Comparison of ENCODE assay signal across 8 cellular contexts in the genomic region with DNA sequence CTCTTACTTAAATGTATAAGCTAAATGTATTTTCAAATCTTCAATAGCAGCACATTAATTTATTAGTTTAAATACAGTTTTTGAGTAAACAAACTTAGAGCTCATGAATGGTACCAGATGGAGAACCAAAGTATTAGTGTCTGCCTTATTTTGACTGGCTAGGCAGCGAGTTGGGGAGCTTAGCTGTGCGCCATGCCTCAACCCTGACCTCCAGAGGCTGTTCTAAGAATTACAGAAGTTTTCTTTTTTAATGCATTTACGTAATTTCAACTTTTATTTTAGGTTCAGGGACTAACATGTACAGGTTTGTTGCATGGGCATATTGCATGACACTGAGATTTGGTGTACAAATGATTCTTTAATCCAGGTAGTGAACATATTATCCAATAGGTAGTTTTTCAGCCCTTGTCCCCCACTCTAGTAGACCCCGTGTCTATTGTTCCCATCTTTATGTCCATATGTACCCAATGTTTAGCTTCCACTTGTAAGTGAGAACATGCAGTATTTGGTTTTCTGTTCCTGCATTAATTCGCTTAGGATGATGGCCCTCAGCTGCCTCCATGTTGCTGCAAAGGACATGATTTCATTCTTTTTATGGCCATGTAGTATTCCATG.
DNase-seq lines count a peak whose midpoint lies in the region; ATAC-seq, FAIRE-seq and TF ChIP-seq lines count a peak whose summit lies in the region.

No MANE protein-coding gene starts in this region.

- BruUV-seq in K562 (replicated peaks; lab: Mats Ljungman, UMichigan), result no TSS peak

- H4K20me1 ChIP-seq in MM.1S (ENCODE audit: insufficient read depth, low read length), result no peaks in the 10 kb centered on the region
- no peaks in the 10 kb centered on the region for H4K20me1 ChIP-seq in K562 (replicated peaks; ENCODE audit: control insufficient read depth, insufficient read depth, low read length)

- WGBS in K562 (ENCODE audit: insufficient coverage, low coverage, missing lambda C conversion rate), result 0% methylated on average over 5 of the region's 5 CpGs

- H3K4me1 Mint-ChIP-seq in HFFc6 (ENCODE audit: low read depth) (no peaks in the 10 kb centered on the region), mesothelial cell of epicardium (peaks cover 9% of the 10 kb centered on the region)

- POLR2A ChIA-PET in K562 (lab: Yijun Ruan, JAX), result no interaction called here

- peak; percentile 58 to 74 for TF ChIP-seq RAD21 in K562 (CRISPR knock-in tag; conservative IDR thresholded peaks at IDR 0.05 in 1 of 2, IDR thresholded peaks at IDR 0.05 in 1 of 2)

- in situ Hi-C loops in K562 (cut with MboI) (no loop called here), gastrocnemius medialis (cut with MboI; ENCODE audit: low sequenced_read_pairs in 4 of 4) (no loop called here)

- peak; percentile 17 for DNase-seq in stimulated activated CD4-positive, alpha-beta T cell treated with anti-CD3 and anti-CD28 coated beads, Interleukin-15, amount 100 ng/mL, for 24 hours
- DNase-seq in stimulated activated CD4-positive, alpha-beta T cell treated with anti-CD3 and anti-CD28 coated beads, Interleukin-4, amount 100 ng/mL, for 4 hours, result no peak
- no peak for DNase-seq in HFFc6
- DNase-seq in MM.1S, result peak; percentile 77
- DNase-seq in K562 (ENCODE audit: extremely low read depth in 1 of 4, low spot score in 3 of 4), result peak; percentile 49 to 55 (median 54)
- DNase-seq in mesothelial cell of epicardium (ENCODE audit: low spot score in 2 of 2, unreplicated experiment in 2 of 2), result no peak
- no peak for DNase-seq in retina
- no peak for DNase-seq in gastrocnemius medialis

- peak; percentile 56 for FAIRE-seq in K562 (lab: Jason Lieb, UNC)

- TF ChIP-seq CTCF in HFFc6 (IDR thresholded peaks at IDR 0.05), result peak; percentile 70
- peak; percentile 96 for TF ChIP-seq CTCF in MM.1S (IDR thresholded peaks at IDR 0.05; ENCODE audit: low read length)
- peak; percentile 56 to 77 (median 71) for TF ChIP-seq CTCF in K562 (IDR thresholded peaks at IDR 0.05 in 2 of 3, conservative IDR thresholded peaks at IDR 0.05 in 1 of 3; ENCODE audit: insufficient read depth in 2 of 3, low read depth in 1 of 3, low read length in 3 of 3)
- peak; percentile 51 for TF ChIP-seq CTCF in mesothelial cell of epicardium (IDR thresholded peaks at IDR 0.05; ENCODE audit: unreplicated experiment)
- peak in 2 of 5 experiments; percentile 22 to 48 for TF ChIP-seq CTCF in gastrocnemius medialis (IDR thresholded peaks at IDR 0.05 in 4 of 5, conservative IDR thresholded peaks at IDR 0.05 in 1 of 5)

- H3K9me1 ChIP-seq in K562 (ENCODE audit: control insufficient read depth, insufficient read depth, low read length), result no peaks in the 10 kb centered on the region

- H3K9me3 Mint-ChIP-seq in HFFc6 (peaks cover 11% of the 10 kb centered on the region), mesothelial cell of epicardium (no peaks in the 10 kb centered on the region)

- no peak overlapping the region for H3K9ac ChIP-seq in MM.1S (ENCODE audit: low read length)
- no peak overlapping the region for H3K9ac ChIP-seq in K562 (ENCODE audit: insufficient read depth in 1 of 2, low read depth in 2 of 2, low read length in 2 of 2)

- H3F3A ChIP-seq in MM.1S (ENCODE audit: insufficient read depth, low read length), result no peaks in the 10 kb centered on the region

- H3K79me2 ChIP-seq in MM.1S (ENCODE audit: low read length) (no peaks in the 10 kb centered on the region), K562 (ENCODE audit: control insufficient read depth, insufficient read depth, low read length) (no peaks in the 10 kb centered on the region)

- no peaks in the 10 kb centered on the region for H3K27me3 ChIP-seq in MM.1S (replicated peaks; ENCODE audit: insufficient read depth, low read length)
- no peaks in the 10 kb centered on the region for H3K27me3 ChIP-seq in K562 (ENCODE audit: control insufficient read depth in 2 of 2, insufficient read depth in 2 of 2, low read length in 2 of 2)
- H3K27me3 ChIP-seq in gastrocnemius medialis, result no peaks in the 10 kb centered on the region

- intact Hi-C loops in K562 (cut with micrococcal nuclease) (loop anchor here (1.0 kb wide), 1 partner anchor 1148 kb away; no protein-coding TSS in a partner anchor), gastrocnemius medialis (cut with DNase I; ENCODE audit: low total_unique reads) (no loop called here)

- CTCF ChIA-PET in K562 (lab: Yijun Ruan, JAX; ENCODE audit: low intra/inter-chr PET ratio), result no interaction called here

- H3K27me3 Mint-ChIP-seq in HFFc6 (ENCODE audit: insufficient read depth), result no peaks in the 10 kb centered on the region
- H3K27me3 Mint-ChIP-seq in mesothelial cell of epicardium (ENCODE audit: low read depth), result no peaks in the 10 kb centered on the region

- H2AFZ ChIP-seq in MM.1S (ENCODE audit: low read length) (no peak overlapping the region), K562 (ENCODE audit: low read depth, low read length) (no peak overlapping the region)

- no peak for TF ChIP-seq EP300 in K562 (IDR thresholded peaks at IDR 0.05; ENCODE audit: low read length)

- H3K27ac ChIP-seq in MM.1S (ENCODE audit: low read length) (no peak overlapping the region), K562 (ENCODE audit: extremely low read depth, low read depth, low read length) (no peak overlapping the region), gastrocnemius medialis (no peak overlapping the region)

- H3K36me3 ChIP-seq in MM.1S (replicated peaks; ENCODE audit: insufficient read depth, low read length) (no peaks in the 10 kb centered on the region), K562 (ENCODE audit: control insufficient read depth, insufficient read depth, low read length) (no peaks in the 10 kb centered on the region), gastrocnemius medialis (no peaks in the 10 kb centered on the region)

- H3K4me1 ChIP-seq in MM.1S (ENCODE audit: low read length) (no peaks in the 10 kb centered on the region), K562 (replicated peaks in 1 of 2; ENCODE audit: control insufficient read depth in 2 of 2, insufficient read depth in 2 of 2, low read length in 2 of 2) (no peaks in the 10 kb centered on the region), gastrocnemius medialis (no peaks in the 10 kb centered on the region)

- peak overlapping the region; percentile 19; the same call in 1 of the 2 replicates for H3K4me2 ChIP-seq in MM.1S (ENCODE audit: low read depth, low read length)
- no peak overlapping the region for H3K4me2 ChIP-seq in K562 (ENCODE audit: insufficient read depth, low read length)

- H3K9me3 ChIP-seq in MM.1S (replicated peaks; ENCODE audit: insufficient read depth, low read length), result no peaks in the 10 kb centered on the region
- H3K9me3 ChIP-seq in K562 (replicated peaks; ENCODE audit: control insufficient read depth, insufficient read depth, low read depth, low read length), result no peaks in the 10 kb centered on the region
- H3K9me3 ChIP-seq in gastrocnemius medialis, result no peaks in the 10 kb centered on the region

- H3K36me3 Mint-ChIP-seq in HFFc6 (ENCODE audit: low read depth) (no peaks in the 10 kb centered on the region), mesothelial cell of epicardium (no peaks in the 10 kb centered on the region)

- no peak overlapping the region for H3K4me3 Mint-ChIP-seq in HFFc6
- H3K4me3 Mint-ChIP-seq in mesothelial cell of epicardium, result no peak overlapping the region

- no peak overlapping the region for H3K4me3 ChIP-seq in MM.1S (ENCODE audit: low read length)
- H3K4me3 ChIP-seq in K562, result no peak overlapping the region
- H3K4me3 ChIP-seq in gastrocnemius medialis, result no peak overlapping the region

- no peak for TF ChIP-seq POLR2A in K562 (conservative IDR thresholded peaks at IDR 0.05)
- no peak for TF ChIP-seq POLR2A in gastrocnemius medialis (IDR thresholded peaks at IDR 0.05)

- H3K27ac Mint-ChIP-seq in HFFc6 (no peak overlapping the region), mesothelial cell of epicardium (no peak overlapping the region)

- peak; percentile 88 for ATAC-seq in K562
- no peak for ATAC-seq in gastrocnemius medialis

- no peaks in the 10 kb centered on the region for H3K9me2 ChIP-seq in MM.1S (replicated peaks; ENCODE audit: insufficient read depth, low read length)

TF ChIP-seq in K562, 482 proteins besides CTCF, POLR2A, EP300 and RAD21 (continues in another document):
- TF ChIP-seq, protein P1, sequence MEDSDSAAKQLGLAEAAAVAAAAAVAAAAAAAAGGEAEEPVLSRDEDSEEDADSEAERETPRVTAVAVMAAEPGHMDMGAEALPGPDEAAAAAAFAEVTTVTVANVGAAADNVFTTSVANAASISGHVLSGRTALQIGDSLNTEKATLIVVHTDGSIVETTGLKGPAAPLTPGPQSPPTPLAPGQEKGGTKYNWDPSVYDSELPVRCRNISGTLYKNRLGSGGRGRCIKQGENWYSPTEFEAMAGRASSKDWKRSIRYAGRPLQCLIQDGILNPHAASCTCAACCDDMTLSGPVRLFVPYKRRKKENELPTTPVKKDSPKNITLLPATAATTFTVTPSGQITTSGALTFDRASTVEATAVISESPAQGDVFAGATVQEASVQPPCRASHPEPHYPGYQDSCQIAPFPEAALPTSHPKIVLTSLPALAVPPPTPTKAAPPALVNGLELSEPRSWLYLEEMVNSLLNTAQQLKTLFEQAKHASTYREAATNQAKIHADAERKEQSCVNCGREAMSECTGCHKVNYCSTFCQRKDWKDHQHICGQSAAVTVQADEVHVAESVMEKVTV (CRISPR knock-in tag; IDR thresholded peaks at IDR 0.05), result 0 out of 2 replicates have a peak, but pooled peaks have one; percentile 22
- 0 out of 2 replicates have a peak, but pooled peaks have one; percentile 22 for TF ChIP-seq SMC3 (conservative IDR thresholded peaks at IDR 0.05; ENCODE audit: insufficient read depth, low read depth, low read length)

Comparison
In these comparisons a context has a peak if more than half of its experiments do, and no peak if none do; other contexts are left out.
1. DNase-seq: peak in stimulated activated CD4-positive, alpha-beta T cell treated with anti-CD3 and anti-CD28 coated beads, Interleukin-15, amount 100 ng/mL, for 24 hours (single experiment), MM.1S (single experiment) and K562 (4 of 4); none in stimulated activated CD4-positive, alpha-beta T cell treated with anti-CD3 and anti-CD28 coated beads, Interleukin-4, amount 100 ng/mL, for 4 hours (0 of 2), HFFc6 (single experiment), mesothelial cell of epicardium (0 of 2), retina (single experiment) and gastrocnemius medialis (0 of 2).